ENCODE assay signal across 8 cellular contexts in genomic region chr11:33808228-33808828, GRCh38. TPM values are rescaled to one million over a fixed set of nuclear protein-coding genes. Genes with fewer than 3 reads are reported as not detected.
DNase-seq lines count a peak whose midpoint lies in the region; ATAC-seq and TF ChIP-seq lines count a peak whose summit lies in the region.

No MANE protein-coding gene starts in this region.

- DNase-seq in DMS153 treated with DMSO at 0.1 percent for 48 hours (lab: John Stamatoyannopoulos, UW; ENCODE audit: unreplicated experiment) (peak; percentile 60), NCI-H187 (lab: John Stamatoyannopoulos, UW) (peak; percentile 71 to 88), ascending aorta (ENCODE audit: low spot score in 2 of 2) (peak in 1 of 2 donors; percentile 91), hepatic stellate cell (ENCODE audit: low spot score) (peak; percentile 47), sigmoid colon (peak; percentile 91)
- peak; percentile 68 for DNase-seq in T-helper 2 cell treated with Interferon-gamma antibody and Interleukin-4, amounts not matched to agents 5 μg/mL and 100 μg/mL, for 36 hours (ENCODE audit: low spot score)

- POLR2A ChIA-PET in HEK293 (lab: Yijun Ruan, JAX), result interaction anchor here (0.8 kb wide), 1 partner anchor 72 kb away, joined by 3 read pairs; the partner anchor contains the start of gene CD59

- H3K27me3 ChIP-seq in ascending aorta, result no peaks in the 10 kb centered on the region
- H3K27me3 ChIP-seq in sigmoid colon, result no peaks in the 10 kb centered on the region

- no peaks in the 10 kb centered on the region for H3K36me3 Mint-ChIP-seq in T-helper 2 cell treated with Interferon-gamma antibody and Interleukin-4, amounts not matched to agents 5 μg/mL and 100 μg/mL, for 36 hours (ENCODE audit: low read depth)

- no peaks in the 10 kb centered on the region for H3K4me1 ChIP-seq in HEK293 (ENCODE audit: control insufficient read depth, insufficient read depth, low read length)
- H3K4me1 ChIP-seq in ascending aorta, result no peaks in the 10 kb centered on the region
- no peaks in the 10 kb centered on the region for H3K4me1 ChIP-seq in sigmoid colon

- 27 to 28% methylated on average over 12 of the region's 12 CpGs for WGBS in sigmoid colon, 2 donors

- H3K9me3 Mint-ChIP-seq in T-helper 2 cell treated with Interferon-gamma antibody and Interleukin-4, amounts not matched to agents 5 μg/mL and 100 μg/mL, for 36 hours, result no peaks in the 10 kb centered on the region

- ATAC-seq in GM19395 (IDR thresholded peaks at IDR 0.05; ENCODE audit: unreplicated experiment), result no peak

- TF ChIP-seq CTCF in HEK293 (tag by site-specific recombination; IDR thresholded peaks at IDR 0.05) (peak; percentile 74), ascending aorta (IDR thresholded peaks at IDR 0.05) (peak; percentile 75 to 89 (median 86)), sigmoid colon (IDR thresholded peaks at IDR 0.05) (peak; percentile 79 to 91 (median 86))

- no peaks in the 10 kb centered on the region for H3K4me1 Mint-ChIP-seq in T-helper 2 cell treated with Interferon-gamma antibody and Interleukin-4, amounts not matched to agents 5 μg/mL and 100 μg/mL, for 36 hours (ENCODE audit: low read depth)

- H3K27me3 Mint-ChIP-seq in T-helper 2 cell treated with Interferon-gamma antibody and Interleukin-4, amounts not matched to agents 5 μg/mL and 100 μg/mL, for 36 hours (ENCODE audit: low read depth), result peaks cover 31% of the 10 kb centered on the region

- H3K9me3 ChIP-seq in HEK293 (ENCODE audit: control insufficient read depth, insufficient read depth, low read depth, low read length) (no peaks in the 10 kb centered on the region), ascending aorta (no peaks in the 10 kb centered on the region), sigmoid colon (no peaks in the 10 kb centered on the region)

- no peak for TF ChIP-seq POLR2A in sigmoid colon (IDR thresholded peaks at IDR 0.05)

- no peak overlapping the region for H3K4me3 ChIP-seq in HEK293 (ENCODE audit: low read depth, low read length)
- H3K4me3 ChIP-seq in ascending aorta, result no peak overlapping the region
- H3K4me3 ChIP-seq in sigmoid colon, result no peak overlapping the region

- H3K36me3 ChIP-seq in HEK293 (ENCODE audit: control insufficient read depth in 2 of 2, insufficient read depth in 1 of 2, low read length in 2 of 2) (no peaks in the 10 kb centered on the region), ascending aorta (no peaks in the 10 kb centered on the region), sigmoid colon (no peaks in the 10 kb centered on the region)

- CTCF ChIA-PET in HEK293 (lab: Yijun Ruan, JAX), result interaction anchor here (0.5 to 10.1 kb wide), 46 partner anchors 10 to 1056 kb away, joined by 3 to 269 read pairs (median 4); partner anchors contain the start of gene FBXO3

- no peak overlapping the region for H3K4me3 Mint-ChIP-seq in T-helper 2 cell treated with Interferon-gamma antibody and Interleukin-4, amounts not matched to agents 5 μg/mL and 100 μg/mL, for 36 hours

- H3K27ac ChIP-seq in HEK293 (ENCODE audit: extremely low read depth, low read depth, low read length) (no peak overlapping the region), ascending aorta (no peak overlapping the region), sigmoid colon (no peak overlapping the region)

- TF ChIP-seq EP300 in sigmoid colon (IDR thresholded peaks at IDR 0.05), result no peak

- intact Hi-C loops in ascending aorta (cut with DNase I) (loop anchor here (1.0 to 5.0 kb wide), 2 partner anchors 21 to 179 kb away; no protein-coding TSS in a partner anchor), sigmoid colon (cut with DNase I) (loop anchor here (1.0 to 5.0 kb wide), 2 partner anchors 21 to 179 kb away; no protein-coding TSS in a partner anchor)

- no peak overlapping the region for H3K27ac Mint-ChIP-seq in T-helper 2 cell treated with Interferon-gamma antibody and Interleukin-4, amounts not matched to agents 5 μg/mL and 100 μg/mL, for 36 hours

TF ChIP-seq in HEK293, 187 proteins besides CTCF, POLR2A, EP300 and RAD21:
- TF ChIP-seq ZBTB7A (tag by site-specific recombination; IDR thresholded peaks at IDR 0.05; ENCODE audit: low read depth), result no peak
- TF ChIP-seq IKZF3 (tag by site-specific recombination; IDR thresholded peaks at IDR 0.05), result no peak
- TF ChIP-seq ZNF660 (tag by site-specific recombination; IDR thresholded peaks at IDR 0.05), result peak; percentile 52; the same call in 1 of the 2 replicates
- TF ChIP-seq ZNF654 (tag by site-specific recombination; IDR thresholded peaks at IDR 0.05; ENCODE audit: low read depth), result peak; percentile 63
- no peak for TF ChIP-seq ZNF416 (tag by site-specific recombination; IDR thresholded peaks at IDR 0.05)

RNA-seq across cellular contexts. Expression of gene FBXO3, which starts 34.0 kb away (rescaled TPM):
- total RNA-seq in ascending aorta (11.8 TPM), sigmoid colon (10 to 100 TPM; 36.8 to 53.5 (median 50.4) TPM)
- polyA plus RNA-seq in sigmoid colon, result 10 to 100 TPM; 20.2 to 34.7 (median 27.6) TPM
